Comparison of ENCODE assay signal across 8 cellular contexts in genomic region chr17:81412490-81413093, GRCh38. TPM values are rescaled to one million over a fixed set of nuclear protein-coding genes. Genes with fewer than 3 reads are reported as not detected.
DNase-seq lines count a peak whose midpoint lies in the region; ATAC-seq and TF ChIP-seq lines count a peak whose summit lies in the region.

No MANE protein-coding gene starts in this region.

- DNase-seq in GM19238 (ENCODE audit: insufficient read length, low spot score) (peak; percentile 46), NCI-H2029 (lab: John Stamatoyannopoulos, UW) (no peak), HCEC 1CT (no peak), hepatocyte (ENCODE audit: low spot score) (no peak)
- DNase-seq in activated CD8-positive, alpha-beta T cell treated with anti-CD3 and anti-CD28 coated beads, Interleukin-2, amount 10 ng/mL, durations not matched to agents 7 days and 5 days: peak; percentile 80
- peak; percentile 55 to 59 (median 55) for DNase-seq in effector memory CD8-positive, alpha-beta T cell
- peak; percentile 51 to 64 for DNase-seq in stimulated activated CD4-positive, alpha-beta T cell treated with anti-CD3 and anti-CD28 coated beads, Interleukin-2, amount 100 ng/mL, for 24 hours

- no peak for TF ChIP-seq CTCF in hepatocyte (IDR thresholded peaks at IDR 0.05; ENCODE audit: poor library complexity)

- H3K27ac ChIP-seq in hepatocyte: no peak overlapping the region

- H3K4me3 ChIP-seq in hepatocyte: no peak overlapping the region

- peak overlapping the region; percentile 67 for H3K4me3 Mint-ChIP-seq in activated CD8-positive, alpha-beta T cell treated with anti-CD3 and anti-CD28 coated beads, Interleukin-2, amount 10 ng/mL, durations not matched to agents 7 days and 5 days
- peak overlapping the region; percentile 70 to 77 for H3K4me3 Mint-ChIP-seq in effector memory CD8-positive, alpha-beta T cell

- no peaks in the 10 kb centered on the region for H3K9me2 ChIP-seq in hepatocyte (replicated peaks; ENCODE audit: insufficient read depth)

- H3K4me1 ChIP-seq in hepatocyte (ENCODE audit: insufficient read depth): peaks cover 5% of the 10 kb centered on the region

- peaks cover 17% of the 10 kb centered on the region for H3K4me1 Mint-ChIP-seq in activated CD8-positive, alpha-beta T cell treated with anti-CD3 and anti-CD28 coated beads, Interleukin-2, amount 10 ng/mL, durations not matched to agents 7 days and 5 days (ENCODE audit: low read depth)
- H3K4me1 Mint-ChIP-seq in effector memory CD8-positive, alpha-beta T cell (ENCODE audit: low read depth in 2 of 2): peaks cover 11 to 16% of the 10 kb centered on the region in 2 donors

- no peaks in the 10 kb centered on the region for H3K9me3 Mint-ChIP-seq in activated CD8-positive, alpha-beta T cell treated with anti-CD3 and anti-CD28 coated beads, Interleukin-2, amount 10 ng/mL, durations not matched to agents 7 days and 5 days (ENCODE audit: insufficient read depth)
- no peaks in the 10 kb centered on the region for H3K9me3 Mint-ChIP-seq in effector memory CD8-positive, alpha-beta T cell

- peaks cover 66% of the 10 kb centered on the region for H3K79me2 ChIP-seq in hepatocyte

- WGBS in hepatocyte (ENCODE audit: low lambda C conversion rate, missing lambda C conversion rate): 75% methylated on average over 29 of the region's 29 CpGs

- H3K27me3 Mint-ChIP-seq in activated CD8-positive, alpha-beta T cell treated with anti-CD3 and anti-CD28 coated beads, Interleukin-2, amount 10 ng/mL, durations not matched to agents 7 days and 5 days (ENCODE audit: low read depth): peaks cover 24% of the 10 kb centered on the region
- H3K27me3 Mint-ChIP-seq in effector memory CD8-positive, alpha-beta T cell: peaks cover 25 to 61% of the 10 kb centered on the region in 2 donors

- H3K36me3 Mint-ChIP-seq in activated CD8-positive, alpha-beta T cell treated with anti-CD3 and anti-CD28 coated beads, Interleukin-2, amount 10 ng/mL, durations not matched to agents 7 days and 5 days (ENCODE audit: low read depth): no peaks in the 10 kb centered on the region
- H3K36me3 Mint-ChIP-seq in effector memory CD8-positive, alpha-beta T cell (ENCODE audit: insufficient read depth): no peaks in the 10 kb centered on the region

- ATAC-seq in activated CD8-positive, alpha-beta T cell treated with anti-CD3 and anti-CD28 coated beads, Interleukin-2, amount 10 ng/mL, durations not matched to agents 7 days and 5 days: peak; percentile 72
- ATAC-seq in effector memory CD8-positive, alpha-beta T cell (replicated peaks): peak; percentile 93
- no peak for ATAC-seq in HG02852 (IDR thresholded peaks at IDR 0.05; ENCODE audit: unreplicated experiment)

- CTCF ChIA-PET in activated CD8-positive, alpha-beta T cell treated with anti-CD3 and anti-CD28 coated beads, Interleukin-2, amount 10 ng/mL, durations not matched to agents 7 days and 5 days (lab: Charles Lee): interaction anchor here (1.0 kb wide), 1 partner anchor 72 kb away, joined by 5 read pairs; no protein-coding TSS in a partner anchor

- H3K4me2 ChIP-seq in hepatocyte: no peak overlapping the region

- POLR2A ChIA-PET in activated CD8-positive, alpha-beta T cell treated with anti-CD3 and anti-CD28 coated beads, Interleukin-2, amount 10 ng/mL, durations not matched to agents 7 days and 5 days (lab: Charles Lee): no interaction called here

- H4K20me1 ChIP-seq in hepatocyte (ENCODE audit: insufficient read depth, poor library complexity, severe bottlenecking): peaks cover 11% of the 10 kb centered on the region

- no peaks in the 10 kb centered on the region for H3K27me3 ChIP-seq in hepatocyte

- peak overlapping the region; percentile 78 for H3K27ac Mint-ChIP-seq in activated CD8-positive, alpha-beta T cell treated with anti-CD3 and anti-CD28 coated beads, Interleukin-2, amount 10 ng/mL, durations not matched to agents 7 days and 5 days
- no peak overlapping the region for H3K27ac Mint-ChIP-seq in effector memory CD8-positive, alpha-beta T cell

- H3K36me3 ChIP-seq in hepatocyte (replicated peaks; ENCODE audit: insufficient read depth, low read depth): no peaks in the 10 kb centered on the region

- no peak overlapping the region for H2AFZ ChIP-seq in hepatocyte

- no peaks in the 10 kb centered on the region for H3K9me3 ChIP-seq in hepatocyte (ENCODE audit: low read depth)

RNA-seq across cellular contexts. Expression of gene BAHCC1, which starts 17.3 kb away (rescaled TPM):
- under 1 TPM; 0.87 to 0.91 TPM for total RNA-seq in activated CD8-positive, alpha-beta T cell treated with anti-CD3 and anti-CD28 coated beads, Interleukin-2, amount 10 ng/mL, durations not matched to agents 7 days and 5 days
- 6.6 and 8.6 TPM in 2 replicates for total RNA-seq in hepatocyte
- polyA plus RNA-seq in hepatocyte: 6.4 and 7.9 TPM in 2 replicates

Comparison
In these comparisons a context has a peak if more than half of its experiments do, and no peak if none do; other contexts are left out.
1. DNase-seq: peak in GM19238 (single experiment), activated CD8-positive, alpha-beta T cell treated with anti-CD3 and anti-CD28 coated beads, Interleukin-2, amount 10 ng/mL, durations not matched to agents 7 days and 5 days (single experiment), effector memory CD8-positive, alpha-beta T cell (3 of 3) and stimulated activated CD4-positive, alpha-beta T cell treated with anti-CD3 and anti-CD28 coated beads, Interleukin-2, amount 100 ng/mL, for 24 hours (2 of 2); none in NCI-H2029 (single experiment), HCEC 1CT (single experiment) and hepatocyte (single experiment).